ENCODE assay signal across 16 cellular contexts in genomic region chr3:61901986-61902385, GRCh38.
A peak's percentile ranks its signal among the peaks of the same experiment; 100 is the strongest.
DNase-seq lines count a peak whose midpoint lies in the region; TF ChIP-seq lines count a peak whose summit lies in the region.
"Had no signal": no experiment of that assay in that cellular context is flagged by ENCODE, and none has a peak within 500 bp of the region (broad histone marks: within the 10 kb centered on the region; RNA-seq: fewer than 3 reads in every experiment).

No MANE protein-coding gene starts in this region.

- DNase-seq in NCI-H1092 treated with DMSO at 0.1 percent for 48 hours (lab: John Stamatoyannopoulos, UW) (peak; percentile 27), NCI-H1092 (lab: John Stamatoyannopoulos, UW) (no peak), NCI-H146 treated with DMSO at 0.1 percent for 48 hours (lab: John Stamatoyannopoulos, UW; ENCODE audit: unreplicated experiment) (peak; percentile 94), NCI-H345 treated with DMSO at 0.1 percent for 48 hours (lab: John Stamatoyannopoulos, UW; ENCODE audit: unreplicated experiment) (peak; percentile 91), cerebellar nuclear complex (lab: John Stamatoyannopoulos, UW) (peak; percentile 15 to 56), thyroid gland (no peak), ureter (ENCODE audit: low spot score) (no peak), esophagus muscularis mucosa (ENCODE audit: extremely low spot score) (no peak)
- DNase-seq: Caco-2, DMS79 treated with DMSO at 0.1 percent for 48 hours, GDM1, GM23248, NCI-H2029 treated with DMSO at 0.1 percent for 48 hours, OCI-M1, RPMI8226 had no signal

- no peak for TF ChIP-seq EP300 in esophagus muscularis mucosa (IDR thresholded peaks at IDR 0.05)

- TF ChIP-seq POLR2A in thyroid gland (IDR thresholded peaks at IDR 0.05) (no peak), esophagus muscularis mucosa (IDR thresholded peaks at IDR 0.05; ENCODE audit: low read depth) (no peak)

- H3K36me3 ChIP-seq in thyroid gland (no peaks in the 10 kb centered on the region), esophagus muscularis mucosa (no peaks in the 10 kb centered on the region)

- intact Hi-C loops in thyroid gland (cut with DNase I): no loop called here
- intact Hi-C loops in esophagus muscularis mucosa (cut with DNase I): no loop called here

- no peaks in the 10 kb centered on the region for H3K27me3 ChIP-seq in thyroid gland
- no peaks in the 10 kb centered on the region for H3K27me3 ChIP-seq in esophagus muscularis mucosa

- TF ChIP-seq CTCF in thyroid gland (IDR thresholded peaks at IDR 0.05) (no peak), esophagus muscularis mucosa (IDR thresholded peaks at IDR 0.05) (no peak)

- H3K9me3 ChIP-seq in thyroid gland (no peaks in the 10 kb centered on the region), esophagus muscularis mucosa (no peaks in the 10 kb centered on the region)
- H3K9me3 ChIP-seq: Caco-2 had no signal

- 70 to 89% methylated on average over 2 of the region's 2 CpGs for WGBS in thyroid gland, 2 donors
- WGBS in esophagus muscularis mucosa: 86% methylated on average over 2 of the region's 2 CpGs

- H3K27ac ChIP-seq in thyroid gland (no peak overlapping the region), esophagus muscularis mucosa (replicated peaks in 1 of 4) (no peak overlapping the region)
- H3K27ac ChIP-seq: C4-2B, GM23248 had no signal

- H3K4me3 ChIP-seq in thyroid gland (replicated peaks in 1 of 3): no peak overlapping the region
- no peak overlapping the region for H3K4me3 ChIP-seq in esophagus muscularis mucosa
- H3K4me3 ChIP-seq: GM23248 had no signal

- peaks cover 18 to 19% of the 10 kb centered on the region in 2 donors for H3K4me1 ChIP-seq in thyroid gland
- H3K4me1 ChIP-seq in esophagus muscularis mucosa: peaks cover 26 to 31% (median 27%) of the 10 kb centered on the region in 4 donors
- H3K4me1 ChIP-seq: Caco-2 had no signal

Comparison
In these comparisons a context has a peak if more than half of its experiments do, and no peak if none do; other contexts are left out.
1. DNase-seq: peak in NCI-H1092 treated with DMSO at 0.1 percent for 48 hours (single experiment), NCI-H146 treated with DMSO at 0.1 percent for 48 hours (single experiment), NCI-H345 treated with DMSO at 0.1 percent for 48 hours (single experiment) and cerebellar nuclear complex (2 of 2); none in NCI-H1092 (single experiment), thyroid gland (0 of 2), ureter (single experiment) and esophagus muscularis mucosa (single experiment).